8 cellular contexts compared by ENCODE assay signal in genomic region chr16:4474192-4474961, GRCh38. TPM values are rescaled to one million over a fixed set of nuclear protein-coding genes. Genes with fewer than 3 reads are reported as not detected.
DNase-seq lines count a peak whose midpoint lies in the region; ATAC-seq and TF ChIP-seq lines count a peak whose summit lies in the region.

NMRAL1 (minus strand) TSS chr16:4474625; CDS start chr16:4474132, 493 bp downstream.

- H3K27ac ChIP-seq in duodenal mucosa (ENCODE audit: low read depth, low read length), result no peak within 1 kb of the TSS

- CTCF ChIA-PET in activated CD8-positive, alpha-beta T cell treated with anti-CD3 and anti-CD28 coated beads for 36 hours (lab: Charles Lee), result interaction anchor here (1.0 to 1.8 kb wide), 3 partner anchors 31 to 74 kb away, joined by 4 to 6 read pairs (median 4); no protein-coding TSS in a partner anchor

- H3K27ac Mint-ChIP-seq in activated CD8-positive, alpha-beta T cell treated with anti-CD3 and anti-CD28 coated beads for 36 hours, result peak within 1 kb of the TSS; percentile 85

- peaks cover 18% of the 10 kb centered on the region for H3K36me3 Mint-ChIP-seq in activated CD8-positive, alpha-beta T cell treated with anti-CD3 and anti-CD28 coated beads for 36 hours (ENCODE audit: low read depth)

- peak; percentile 53 for ATAC-seq in HG03175 (IDR thresholded peaks at IDR 0.05; ENCODE audit: unreplicated experiment)
- ATAC-seq in activated CD8-positive, alpha-beta T cell treated with anti-CD3 and anti-CD28 coated beads for 36 hours, result peak; percentile 65
- ATAC-seq in HG03039 (IDR thresholded peaks at IDR 0.05; ENCODE audit: unreplicated experiment), result no peak

- H3K4me3 ChIP-seq in duodenal mucosa (ENCODE audit: low read depth in 1 of 2, low read length in 2 of 2), result peak within 1 kb of the TSS; percentile 76 to 82
- peak within 1 kb of the TSS; percentile 62 for H3K4me3 ChIP-seq in lower leg skin (ENCODE audit: low read depth, poor library complexity, severe bottlenecking)

- H3K4me3 Mint-ChIP-seq in activated CD8-positive, alpha-beta T cell treated with anti-CD3 and anti-CD28 coated beads for 36 hours, result peak within 1 kb of the TSS; percentile 92

- H3K27me3 ChIP-seq in duodenal mucosa (ENCODE audit: control insufficient read depth in 1 of 2, insufficient read depth in 2 of 2, low read length in 2 of 2), result no peaks in the 10 kb centered on the region

- H3K4me1 ChIP-seq in duodenal mucosa (ENCODE audit: control insufficient read depth in 1 of 2, insufficient read depth in 2 of 2, low read length in 2 of 2), result peaks cover 9 to 29% of the 10 kb centered on the region in 2 donors

- 1 to 2% methylated on average over 39 to 57 of the region's 60 CpGs for WGBS in lower leg skin, 2 donors

- POLR2A ChIA-PET in activated CD8-positive, alpha-beta T cell treated with anti-CD3 and anti-CD28 coated beads for 36 hours (lab: Charles Lee), result interaction anchor here (0.7 to 3.0 kb wide), 10 partner anchors 9 to 203 kb away, joined by 3 to 23 read pairs (median 4); partner anchors contain the start of gene DNAJA3

- intact Hi-C loops in activated CD8-positive, alpha-beta T cell treated with anti-CD3 and anti-CD28 coated beads for 36 hours (cut with micrococcal nuclease), result no loop called here
- intact Hi-C loops in lower leg skin (cut with DNase I; ENCODE audit: low total_unique reads), result no loop called here

- no peaks in the 10 kb centered on the region for H3K9me3 Mint-ChIP-seq in activated CD8-positive, alpha-beta T cell treated with anti-CD3 and anti-CD28 coated beads for 36 hours

- peaks cover 32% of the 10 kb centered on the region for H3K4me1 Mint-ChIP-seq in activated CD8-positive, alpha-beta T cell treated with anti-CD3 and anti-CD28 coated beads for 36 hours (ENCODE audit: low read depth)

- H3K36me3 ChIP-seq in duodenal mucosa (ENCODE audit: control insufficient read depth in 1 of 2, insufficient read depth in 2 of 2, low read length in 2 of 2), result no peaks in the 10 kb centered on the region

- H3K9ac ChIP-seq in duodenal mucosa (ENCODE audit: low read depth in 1 of 2, low read length in 2 of 2), result peak within 1 kb of the TSS; percentile 60 to 73

- no peaks in the 10 kb centered on the region for H3K9me3 ChIP-seq in duodenal mucosa (ENCODE audit: control insufficient read depth in 1 of 2, low read length in 2 of 2)

- DNase-seq in NCI-H82 treated with DMSO at 0.1 percent for 48 hours (lab: John Stamatoyannopoulos, UW; ENCODE audit: unreplicated experiment) (peak; percentile 92), lower leg skin (ENCODE audit: low spot score in 2 of 2) (peak; percentile 93 to 98)
- peak; percentile 96 for DNase-seq in activated CD8-positive, alpha-beta T cell treated with anti-CD3 and anti-CD28 coated beads for 36 hours
- DNase-seq in stimulated activated CD4-positive, alpha-beta T cell treated with anti-CD3 and anti-CD28 coated beads, Interleukin-4, amount 100 ng/mL, for 48 hours (ENCODE audit: low read depth in 2 of 2), result peak; percentile 89 to 90

- H3K27me3 Mint-ChIP-seq in activated CD8-positive, alpha-beta T cell treated with anti-CD3 and anti-CD28 coated beads for 36 hours, result no peaks in the 10 kb centered on the region

- TF ChIP-seq POLR2A in GM10847 (IDR thresholded peaks at IDR 0.05; ENCODE audit: extremely low read depth, insufficient read length), result peak; percentile 78
- peak in 1 of 2 donors; percentile 25 for TF ChIP-seq POLR2A in lower leg skin (IDR thresholded peaks at IDR 0.05)

- TF ChIP-seq CTCF in activated CD8-positive, alpha-beta T cell treated with anti-CD3 and anti-CD28 coated beads for 36 hours (IDR thresholded peaks at IDR 0.05), result no peak
- no peak for TF ChIP-seq CTCF in lower leg skin (IDR thresholded peaks at IDR 0.05)

RNA-seq across cellular contexts. Expression of gene NMRAL1, which starts in this region (rescaled TPM):
- total RNA-seq in activated CD8-positive, alpha-beta T cell treated with anti-CD3 and anti-CD28 coated beads for 36 hours, result 10 to 100 TPM; 45.3 to 53.6 TPM
- 10 to 100 TPM; 51.9 to 72.8 (median 58.2) TPM for total RNA-seq in lower leg skin
